4 cellular contexts compared by ENCODE assay signal in the genomic region with DNA sequence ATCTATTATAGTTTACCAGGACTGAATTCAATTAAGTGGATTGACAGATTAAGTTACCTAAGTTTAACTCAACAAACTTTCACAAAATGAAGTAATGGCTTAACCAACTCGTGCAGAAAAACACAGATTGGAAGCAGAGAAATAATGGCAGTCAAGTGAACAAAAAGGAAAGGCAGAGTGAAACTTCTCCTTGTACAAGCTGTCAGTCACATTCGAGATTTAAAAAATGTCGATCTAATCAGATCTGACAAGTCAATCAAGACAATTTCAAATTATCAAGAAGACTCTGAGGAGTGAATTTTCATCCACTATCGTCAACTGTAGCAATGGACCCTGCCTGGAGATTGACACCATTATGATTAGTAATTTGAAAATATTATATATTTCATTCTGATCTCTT. TPM values are rescaled to one million over a fixed set of nuclear protein-coding genes. Genes with fewer than 3 reads are reported as not detected.
"Had no signal": no experiment of that assay in that cellular context is flagged by ENCODE, and none has a peak within 500 bp of the region (broad histone marks: within the 10 kb centered on the region; RNA-seq: fewer than 3 reads in every experiment).

No MANE protein-coding gene starts in this region.

RNA-seq across cellular contexts. Expression of gene RHCE, which starts 3.3 kb away (rescaled TPM):
- total RNA-seq: activated B cell treated with CpG ODN at 0.5 μM for 24 hours; activated CD8-positive, alpha-beta memory T cell treated with anti-CD3 and anti-CD28 coated beads, Interleukin-2, amount 10 ng/mL, durations not matched to agents 7 days and 5 days; T-helper 17 cell; T-helper 2 cell treated with Interferon-gamma antibody and Interleukin-4, amounts not matched to agents 100 ng/mL and 5 ng/mL, for 36 hours had no signal
